26 cellular contexts compared by ENCODE assay signal in genomic region chr9:97623946-97624345, GRCh38.
"Had no signal": no experiment of that assay in that cellular context is flagged by ENCODE, and none has a peak within 500 bp of the region (broad histone marks: within the 10 kb centered on the region; RNA-seq: fewer than 3 reads in every experiment).

No MANE protein-coding gene starts in this region.

- H3K4me3 Mint-ChIP-seq: activated CD4-positive, alpha-beta memory T cell treated with anti-CD3 and anti-CD28 coated beads for 36 hours; activated CD4-positive, alpha-beta T cell treated with anti-CD3 and anti-CD28 coated beads, Interleukin-2, amount 10 ng/mL, durations not matched to agents 7 days and 5 days; activated naive CD4-positive, alpha-beta T cell treated with anti-CD3 and anti-CD28 coated beads, Interleukin-2, amount 10 ng/mL, durations not matched to agents 7 days and 5 days; activated naive CD8-positive, alpha-beta T cell treated with anti-CD3 and anti-CD28 coated beads, Interleukin-2, amount 10 ng/mL, durations not matched to agents 7 days and 5 days; activated T-cell treated with anti-CD3 and anti-CD28 coated beads, Interleukin-2, amount 50 U/mL, for 72 hours had no signal

- H3K9me3 ChIP-seq: body of pancreas, SJCRH30, SK-N-SH had no signal

- H3K4me3 ChIP-seq: body of pancreas, SJCRH30 had no signal

- DNase-seq: activated CD4-positive, alpha-beta memory T cell treated with anti-CD3 and anti-CD28 coated beads for 36 hours; activated CD4-positive, alpha-beta T cell treated with anti-CD3 and anti-CD28 coated beads, Interleukin-2, amount 10 ng/mL, durations not matched to agents 7 days and 5 days; activated CD4-positive, CD25-positive, alpha-beta regulatory T cell; activated CD8-positive, alpha-beta memory T cell treated with anti-CD3 and anti-CD28 coated beads, Interleukin-2, amount 50 U/mL, for 4 hours; activated gamma-delta T cell treated with Interleukin-2 at 50 U/mL for 16 hours; activated naive CD4-positive, alpha-beta T cell treated with anti-CD3 and anti-CD28 coated beads, Interleukin-2, amount 10 ng/mL, durations not matched to agents 7 days and 5 days; activated naive CD8-positive, alpha-beta T cell treated with anti-CD3 and anti-CD28 coated beads, Interleukin-2, amount 10 ng/mL, durations not matched to agents 7 days and 5 days; activated T-cell treated with anti-CD3 and anti-CD28 coated beads, Interleukin-2, amount 50 U/mL, for 72 hours; aorta; body of pancreas; NCI-H1092; NCI-H1417 treated with DMSO at 0.1 percent for 48 hours; NCI-H1694; NCI-H2029; NCI-H2107; NCI-H2171 treated with DMSO at 0.1 percent for 48 hours; NCI-H345; NCI-H510A; NCI-H526 treated with DMSO at 0.1 percent for 48 hours; NCI-H82; SJCRH30; SK-N-SH; T-helper 1 cell had no signal

- H3K27ac Mint-ChIP-seq: activated CD4-positive, alpha-beta memory T cell treated with anti-CD3 and anti-CD28 coated beads for 36 hours; activated CD4-positive, alpha-beta T cell treated with anti-CD3 and anti-CD28 coated beads, Interleukin-2, amount 10 ng/mL, durations not matched to agents 7 days and 5 days; activated naive CD4-positive, alpha-beta T cell treated with anti-CD3 and anti-CD28 coated beads, Interleukin-2, amount 10 ng/mL, durations not matched to agents 7 days and 5 days; activated naive CD8-positive, alpha-beta T cell treated with anti-CD3 and anti-CD28 coated beads, Interleukin-2, amount 10 ng/mL, durations not matched to agents 7 days and 5 days; activated T-cell treated with anti-CD3 and anti-CD28 coated beads, Interleukin-2, amount 50 U/mL, for 72 hours; activated T-helper 2 cell treated with anti-CD3 and anti-CD28 coated beads, Interferon-gamma antibody, Interleukin-2, Interleukin-4, amounts not matched to agents 10 μg/mL and 5 μg/mL and 100 μg/mL, durations not matched to agents 14 hours and 24 hours and 36 hours had no signal

- H3K9me3 Mint-ChIP-seq: activated CD4-positive, alpha-beta memory T cell treated with anti-CD3 and anti-CD28 coated beads for 36 hours; activated CD4-positive, alpha-beta T cell treated with anti-CD3 and anti-CD28 coated beads, Interleukin-2, amount 10 ng/mL, durations not matched to agents 7 days and 5 days; activated naive CD4-positive, alpha-beta T cell treated with anti-CD3 and anti-CD28 coated beads, Interleukin-2, amount 10 ng/mL, durations not matched to agents 7 days and 5 days; activated T-cell treated with anti-CD3 and anti-CD28 coated beads, Interleukin-2, amount 50 U/mL, for 72 hours; activated T-helper 2 cell treated with anti-CD3 and anti-CD28 coated beads, Interferon-gamma antibody, Interleukin-2, Interleukin-4, amounts not matched to agents 10 μg/mL and 5 μg/mL and 100 μg/mL, durations not matched to agents 14 hours and 24 hours and 36 hours had no signal

- ATAC-seq: body of pancreas had no signal

- H3K27me3 Mint-ChIP-seq: activated CD4-positive, alpha-beta memory T cell treated with anti-CD3 and anti-CD28 coated beads for 36 hours; activated CD4-positive, alpha-beta T cell treated with anti-CD3 and anti-CD28 coated beads, Interleukin-2, amount 10 ng/mL, durations not matched to agents 7 days and 5 days; activated naive CD4-positive, alpha-beta T cell treated with anti-CD3 and anti-CD28 coated beads, Interleukin-2, amount 10 ng/mL, durations not matched to agents 7 days and 5 days; activated naive CD8-positive, alpha-beta T cell treated with anti-CD3 and anti-CD28 coated beads, Interleukin-2, amount 10 ng/mL, durations not matched to agents 7 days and 5 days had no signal

- H3K27ac ChIP-seq: body of pancreas, KMS-11, SJCRH30, VCaP had no signal

- H3K27me3 ChIP-seq: body of pancreas, SJCRH30 had no signal
